In the genomic region with DNA sequence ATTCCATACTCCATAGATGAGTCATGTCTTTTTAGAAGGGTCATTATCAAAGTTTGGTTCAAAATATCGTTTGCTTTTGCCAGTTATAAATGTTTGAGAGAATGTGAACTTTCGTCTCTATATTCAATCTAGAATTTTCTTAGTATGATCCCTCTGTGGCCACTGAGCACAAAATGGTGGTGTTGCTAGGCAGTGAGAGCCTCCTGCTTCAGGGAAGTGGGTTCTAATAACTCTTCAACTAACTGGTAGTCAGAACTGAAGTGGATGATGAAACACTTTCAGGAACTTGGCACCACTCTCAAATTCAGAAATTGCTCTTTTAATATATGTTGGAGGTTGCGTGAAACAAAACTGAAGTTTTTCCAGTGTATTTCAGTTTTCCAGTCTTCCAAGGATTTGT, we compare ENCODE assay signal across 21 cellular contexts.
DNase-seq lines count a peak whose midpoint lies in the region; ATAC-seq and TF ChIP-seq lines count a peak whose summit lies in the region.
"Had no signal": no experiment of that assay in that cellular context is flagged by ENCODE, and none has a peak within 500 bp of the region (broad histone marks: within the 10 kb centered on the region; RNA-seq: fewer than 3 reads in every experiment).

No MANE protein-coding gene starts in this region.

- peaks cover 36% of the 10 kb centered on the region for H3K4me1 ChIP-seq in GM23248 (ENCODE audit: insufficient read depth)
- H3K4me1 ChIP-seq: right atrium auricular region, testis had no signal

- H3K4me1 Mint-ChIP-seq in activated naive CD8-positive, alpha-beta T cell treated with anti-CD3 and anti-CD28 coated beads, Interleukin-2, amount 50 U/mL, for 24 hours, result peaks cover 36% of the 10 kb centered on the region
- H3K4me1 Mint-ChIP-seq: activated naive CD8-positive, alpha-beta T cell treated with anti-CD3 and anti-CD28 coated beads, Interleukin-2, amount 10 ng/mL, durations not matched to agents 7 days and 5 days; memory B cell had no signal

- H4K20me1 ChIP-seq in GM23248 (ENCODE audit: insufficient read depth), result no peaks in the 10 kb centered on the region

- no peak overlapping the region for H3K4me3 Mint-ChIP-seq in activated naive CD8-positive, alpha-beta T cell treated with anti-CD3 and anti-CD28 coated beads, Interleukin-2, amount 50 U/mL, for 24 hours
- H3K4me3 Mint-ChIP-seq: activated naive CD8-positive, alpha-beta T cell treated with anti-CD3 and anti-CD28 coated beads, Interleukin-2, amount 10 ng/mL, durations not matched to agents 7 days and 5 days; memory B cell; WTC11 had no signal

- in situ Hi-C loops in GM23248 (cut with MboI), result no loop called here

- H3K79me2 ChIP-seq in GM23248 (ENCODE audit: insufficient read depth), result no peaks in the 10 kb centered on the region

- WGBS in GM23248 (ENCODE audit: low coverage in 1 of 2, low lambda C conversion rate in 2 of 2, missing lambda C conversion rate in 2 of 2), 2 experiments, result 33 to 36% methylated on average over 3 of the region's 3 CpGs

- H3F3A ChIP-seq in GM23248 (ENCODE audit: insufficient read depth), result peaks cover 41% of the 10 kb centered on the region

- peaks cover 8% of the 10 kb centered on the region for H3K9me3 Mint-ChIP-seq in activated naive CD8-positive, alpha-beta T cell treated with anti-CD3 and anti-CD28 coated beads, Interleukin-2, amount 50 U/mL, for 24 hours
- H3K9me3 Mint-ChIP-seq: activated naive CD8-positive, alpha-beta T cell treated with anti-CD3 and anti-CD28 coated beads, Interleukin-2, amount 10 ng/mL, durations not matched to agents 7 days and 5 days had no signal

- H3K27me3 ChIP-seq in GM23248 (replicated peaks; ENCODE audit: insufficient read depth), result no peaks in the 10 kb centered on the region
- H3K27me3 ChIP-seq: right atrium auricular region, testis had no signal

- peaks cover 17% of the 10 kb centered on the region for H3K27me3 Mint-ChIP-seq in activated naive CD8-positive, alpha-beta T cell treated with anti-CD3 and anti-CD28 coated beads, Interleukin-2, amount 50 U/mL, for 24 hours
- H3K27me3 Mint-ChIP-seq: activated naive CD8-positive, alpha-beta T cell treated with anti-CD3 and anti-CD28 coated beads, Interleukin-2, amount 10 ng/mL, durations not matched to agents 7 days and 5 days had no signal

- peak overlapping the region; percentile 76 for H3K27ac Mint-ChIP-seq in activated naive CD8-positive, alpha-beta T cell treated with anti-CD3 and anti-CD28 coated beads, Interleukin-2, amount 50 U/mL, for 24 hours
- H3K27ac Mint-ChIP-seq: activated naive CD8-positive, alpha-beta T cell treated with anti-CD3 and anti-CD28 coated beads, Interleukin-2, amount 10 ng/mL, durations not matched to agents 7 days and 5 days; memory B cell; WTC11 had no signal

- peak; percentile 24 for DNase-seq in AG10803 (ENCODE audit: low read depth)
- DNase-seq in GM23248, result peak; percentile 34
- no peak for DNase-seq in activated naive CD8-positive, alpha-beta T cell treated with anti-CD3 and anti-CD28 coated beads, Interleukin-2, amount 50 U/mL, for 24 hours
- peak; percentile 60 for DNase-seq in iris pigment epithelial cell (ENCODE audit: low read depth)
- DNase-seq in NCI-H69 (lab: John Stamatoyannopoulos, UW), result no peak
- no peak for DNase-seq in NCI-H146 (lab: John Stamatoyannopoulos, UW)
- DNase-seq: activated CD8-positive, alpha-beta memory T cell treated with anti-CD3 and anti-CD28 coated beads, Interleukin-2, amount 50 U/mL, for 48 hours; activated naive CD8-positive, alpha-beta T cell treated with anti-CD3 and anti-CD28 coated beads, Interleukin-2, amount 10 ng/mL, durations not matched to agents 7 days and 5 days; C1 segment of cervical spinal cord; central memory CD4-positive, alpha-beta T cell; DMS153; effector memory CD4-positive, alpha-beta T cell; NCI-H2029; NCI-H524; stimulated activated CD4-positive, alpha-beta T cell treated with anti-CD3 and anti-CD28 coated beads, Interleukin-1b, Interleukin-23, amount 100 ng/mL, for 48 hours; testis had no signal

- H3K4me3 ChIP-seq in AG10803 (ENCODE audit: low read length), result no peak overlapping the region
- H3K4me3 ChIP-seq in GM23248, result no peak overlapping the region
- H3K4me3 ChIP-seq: right atrium auricular region, testis had no signal

- no peak for ATAC-seq in activated naive CD8-positive, alpha-beta T cell treated with anti-CD3 and anti-CD28 coated beads, Interleukin-2, amount 50 U/mL, for 24 hours
- ATAC-seq in GM18861 (IDR thresholded peaks at IDR 0.05; ENCODE audit: unreplicated experiment), result no peak
- ATAC-seq: WTC11 had no signal

- no peaks in the 10 kb centered on the region for H3K9me3 ChIP-seq in GM23248 (ENCODE audit: low read depth)
- H3K9me3 ChIP-seq: right atrium auricular region, testis had no signal

- peak overlapping the region; percentile 55 for H3K4me2 ChIP-seq in GM23248 (ENCODE audit: unreplicated experiment)

- no peak overlapping the region for H3K9ac ChIP-seq in GM23248

- peak overlapping the region; percentile 40 for H3K27ac ChIP-seq in GM23248
- H3K27ac ChIP-seq: right atrium auricular region, RWPE1, testis had no signal

- no peaks in the 10 kb centered on the region for H3K36me3 ChIP-seq in GM23248 (ENCODE audit: low read depth)
- H3K36me3 ChIP-seq: right atrium auricular region had no signal

- no peaks in the 10 kb centered on the region for H3K9me2 ChIP-seq in GM23248 (ENCODE audit: insufficient read depth)

- no peak for TF ChIP-seq CTCF in AG10803 (conservative IDR thresholded peaks at IDR 0.05; ENCODE audit: low read length)

- H3K36me3 Mint-ChIP-seq in activated naive CD8-positive, alpha-beta T cell treated with anti-CD3 and anti-CD28 coated beads, Interleukin-2, amount 50 U/mL, for 24 hours (ENCODE audit: low read depth), result no peaks in the 10 kb centered on the region
- H3K36me3 Mint-ChIP-seq: memory B cell, WTC11 had no signal

- H2AFZ ChIP-seq in GM23248, result peak overlapping the region; percentile 84

Comparison
In these comparisons a context has a peak if more than half of its experiments do, and no peak if none do; other contexts are left out.
1. DNase-seq: peak in AG10803 (single experiment), GM23248 (single experiment) and iris pigment epithelial cell (single experiment); none in activated naive CD8-positive, alpha-beta T cell treated with anti-CD3 and anti-CD28 coated beads, Interleukin-2, amount 50 U/mL, for 24 hours (single experiment), NCI-H69 (single experiment) and NCI-H146 (single experiment).